In genomic region chr4:6573986-6574746, GRCh38 we compare ENCODE assay signal across 7 cellular contexts. TPM values are rescaled to one million over a fixed set of nuclear protein-coding genes. Genes with fewer than 3 reads are reported as not detected.
DNase-seq lines count a peak whose midpoint lies in the region; ATAC-seq and TF ChIP-seq lines count a peak whose summit lies in the region.

No MANE protein-coding gene starts in this region.

- H2AFZ ChIP-seq in hepatocyte: peak overlapping the region; percentile 88

- H3K4me1 ChIP-seq in hepatocyte (ENCODE audit: insufficient read depth): peaks cover 4% of the 10 kb centered on the region

- ATAC-seq in HG02938 (IDR thresholded peaks at IDR 0.05; ENCODE audit: unreplicated experiment) (peak; percentile 7), activated B cell treated with CpG ODN at 0.5 μM for 24 hours (ENCODE audit: low read depth) (no peak), GM18907 (IDR thresholded peaks at IDR 0.05; ENCODE audit: unreplicated experiment) (no peak)
- ATAC-seq in stimulated activated effector memory CD8-positive, alpha-beta T cell treated with anti-CD3 and anti-CD28 coated beads, Interleukin-12 subunit alpha, Interleukin-12 subunit beta, amount 100 ng/mL, for 72 hours: no peak

- no peaks in the 10 kb centered on the region for H3K9me3 ChIP-seq in hepatocyte (ENCODE audit: low read depth)

- no peak for DNase-seq in activated B cell treated with CpG ODN at 0.5 μM for 24 hours
- no peak for DNase-seq in hepatocyte (ENCODE audit: low spot score)
- DNase-seq in stimulated activated effector memory CD8-positive, alpha-beta T cell treated with anti-CD3 and anti-CD28 coated beads, Interleukin-12 subunit alpha, Interleukin-12 subunit beta, amount 100 ng/mL, for 72 hours (ENCODE audit: low spot score in 2 of 2): no peak
- no peak for DNase-seq in NCI-H2029 (lab: John Stamatoyannopoulos, UW)
- no peak for DNase-seq in NCI-H2171 (lab: John Stamatoyannopoulos, UW)

- H3K27ac ChIP-seq in hepatocyte: no peak overlapping the region

- 65% methylated on average over 15 of the region's 16 CpGs for WGBS in hepatocyte (ENCODE audit: low lambda C conversion rate, missing lambda C conversion rate)

- no peaks in the 10 kb centered on the region for H3K9me2 ChIP-seq in hepatocyte (replicated peaks; ENCODE audit: insufficient read depth)

- CTCF ChIA-PET in activated B cell treated with CpG ODN at 0.5 μM for 24 hours (lab: Charles Lee): no interaction called here

- peaks cover 23% of the 10 kb centered on the region for H3K36me3 Mint-ChIP-seq in activated B cell treated with CpG ODN at 0.5 μM for 24 hours (ENCODE audit: low read depth)
- peaks cover 12% of the 10 kb centered on the region for H3K36me3 Mint-ChIP-seq in stimulated activated effector memory CD8-positive, alpha-beta T cell treated with anti-CD3 and anti-CD28 coated beads, Interleukin-12 subunit alpha, Interleukin-12 subunit beta, amount 100 ng/mL, for 72 hours

- no peaks in the 10 kb centered on the region for H4K20me1 ChIP-seq in hepatocyte (ENCODE audit: insufficient read depth, poor library complexity, severe bottlenecking)

- peak overlapping the region; percentile 88 for H3K4me3 Mint-ChIP-seq in activated B cell treated with CpG ODN at 0.5 μM for 24 hours
- peak overlapping the region; percentile 83 for H3K4me3 Mint-ChIP-seq in stimulated activated effector memory CD8-positive, alpha-beta T cell treated with anti-CD3 and anti-CD28 coated beads, Interleukin-12 subunit alpha, Interleukin-12 subunit beta, amount 100 ng/mL, for 72 hours

- H3K27me3 ChIP-seq in hepatocyte: peaks cover 14% of the 10 kb centered on the region

- TF ChIP-seq CTCF in activated B cell treated with CpG ODN at 0.5 μM for 24 hours (IDR thresholded peaks at IDR 0.05) (no peak), hepatocyte (IDR thresholded peaks at IDR 0.05; ENCODE audit: poor library complexity) (no peak)

- POLR2A ChIA-PET in activated B cell treated with CpG ODN at 0.5 μM for 24 hours (lab: Charles Lee): interaction anchor here (0.6 to 3.5 kb wide), 7 partner anchors 65 to 437 kb away, joined by 3 to 30 read pairs (median 3); partner anchors contain the start of genes BLOC1S4 and MRFAP1

- H3K4me3 ChIP-seq in hepatocyte: peak overlapping the region; percentile 63

- H3K4me2 ChIP-seq in hepatocyte: peak overlapping the region; percentile 99

- peak overlapping the region; percentile 74 for H3K27ac Mint-ChIP-seq in activated B cell treated with CpG ODN at 0.5 μM for 24 hours
- peak overlapping the region; percentile 89 for H3K27ac Mint-ChIP-seq in stimulated activated effector memory CD8-positive, alpha-beta T cell treated with anti-CD3 and anti-CD28 coated beads, Interleukin-12 subunit alpha, Interleukin-12 subunit beta, amount 100 ng/mL, for 72 hours

- H3K4me1 Mint-ChIP-seq in activated B cell treated with CpG ODN at 0.5 μM for 24 hours: peaks cover 14% of the 10 kb centered on the region
- H3K4me1 Mint-ChIP-seq in stimulated activated effector memory CD8-positive, alpha-beta T cell treated with anti-CD3 and anti-CD28 coated beads, Interleukin-12 subunit alpha, Interleukin-12 subunit beta, amount 100 ng/mL, for 72 hours: peaks cover 5% of the 10 kb centered on the region

- H3K36me3 ChIP-seq in hepatocyte (replicated peaks; ENCODE audit: insufficient read depth, low read depth): no peaks in the 10 kb centered on the region

- no peaks in the 10 kb centered on the region for H3K9me3 Mint-ChIP-seq in activated B cell treated with CpG ODN at 0.5 μM for 24 hours
- no peaks in the 10 kb centered on the region for H3K9me3 Mint-ChIP-seq in stimulated activated effector memory CD8-positive, alpha-beta T cell treated with anti-CD3 and anti-CD28 coated beads, Interleukin-12 subunit alpha, Interleukin-12 subunit beta, amount 100 ng/mL, for 72 hours

- no peaks in the 10 kb centered on the region for H3K79me2 ChIP-seq in hepatocyte

- no peaks in the 10 kb centered on the region for H3K27me3 Mint-ChIP-seq in activated B cell treated with CpG ODN at 0.5 μM for 24 hours

- intact Hi-C loops in activated B cell treated with CpG ODN at 0.5 μM for 24 hours (cut with micrococcal nuclease): loop anchor here (2.0 to 10.0 kb wide), 5 partner anchors 17 to 491 kb away; partner anchors contain the start of genes BLOC1S4, GRPEL1 and KIAA0232

RNA-seq across cellular contexts. Expression of gene MAN2B2, which starts 0.8 kb away (rescaled TPM):
- total RNA-seq in activated B cell treated with CpG ODN at 0.5 μM for 24 hours (24.2 and 24.7 TPM in 2 replicates), hepatocyte (21.1 and 22.2 TPM in 2 replicates)
- polyA plus RNA-seq in hepatocyte: 21.4 and 24.0 TPM in 2 replicates
